8 cellular contexts compared by ENCODE assay signal in the genomic region with DNA sequence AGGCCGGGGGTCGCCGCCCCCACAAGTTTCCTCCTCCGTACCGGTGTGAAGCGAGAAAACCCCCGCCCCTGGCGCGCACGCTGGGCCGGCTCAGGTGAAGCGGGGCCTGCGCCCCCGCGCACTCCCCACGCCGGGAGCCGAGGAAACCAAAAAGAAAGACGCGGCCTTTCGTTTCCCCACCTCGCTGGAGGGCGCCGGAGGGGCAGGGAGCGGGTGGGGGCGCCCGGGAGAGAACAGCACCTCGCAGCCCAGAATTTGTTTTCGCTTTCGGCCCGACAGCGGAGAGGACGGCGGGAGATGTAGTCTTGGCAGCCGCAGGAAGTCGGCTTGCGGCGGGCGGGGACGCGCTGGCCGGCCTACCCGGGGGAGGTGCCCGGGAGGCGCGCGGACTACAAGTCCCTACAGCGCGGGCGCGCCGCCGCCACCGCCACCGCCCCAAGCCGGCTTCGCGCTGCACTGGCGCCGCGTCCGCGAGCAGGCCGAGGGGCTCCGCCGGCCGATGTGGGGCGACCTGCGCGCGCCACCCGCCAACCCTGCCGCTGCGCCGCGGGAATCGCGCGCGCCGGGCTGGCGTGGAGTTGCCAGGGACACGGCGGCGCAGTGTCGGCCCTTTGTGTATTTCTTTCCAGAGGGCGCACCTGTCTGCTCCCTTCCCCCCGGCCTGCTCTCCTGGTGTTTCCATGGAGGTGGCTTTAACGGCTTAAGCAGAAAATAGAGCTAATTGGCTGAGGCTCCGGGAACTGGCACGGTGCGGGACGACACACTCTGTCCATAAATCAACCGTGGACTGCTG. TPM values are rescaled to one million over a fixed set of nuclear protein-coding genes. Genes with fewer than 3 reads are reported as not detected.
DNase-seq lines count a peak whose midpoint lies in the region; ATAC-seq, FAIRE-seq and TF ChIP-seq lines count a peak whose summit lies in the region.

Gene OTUD4 (minus strand): TSS at position 292 of the 793 bp plus-strand sequence. CDS start 616 bp downstream, outside the sequence.

- H3K36me3 ChIP-seq in astrocyte (ENCODE audit: insufficient read depth, low read length) (no peaks in the 10 kb centered on the region), rectal smooth muscle tissue (ENCODE audit: control insufficient read depth, insufficient read depth, low read length) (no peaks in the 10 kb centered on the region), aorta (ENCODE audit: control insufficient read depth in 1 of 2, insufficient read depth in 2 of 2, low read length in 1 of 2) (no peaks in the 10 kb centered on the region)

- H3K27me3 ChIP-seq in astrocyte (ENCODE audit: insufficient read depth, low read length), result no peaks in the 10 kb centered on the region
- no peaks in the 10 kb centered on the region for H3K27me3 ChIP-seq in rectal smooth muscle tissue (ENCODE audit: control insufficient read depth, insufficient read depth, low read length)
- H3K27me3 ChIP-seq in aorta (ENCODE audit: control insufficient read depth in 1 of 2, insufficient read depth in 2 of 2, low read length in 1 of 2), result no peaks in the 10 kb centered on the region

- TF ChIP-seq CTCF in astrocyte (IDR thresholded peaks at IDR 0.05; ENCODE audit: insufficient read depth, low read depth, low read length), result no peak

- H3K27me3 Mint-ChIP-seq in T-helper 2 cell treated with Interferon-gamma antibody and Interleukin-4, amounts not matched to agents 5 μg/mL and 100 μg/mL, for 36 hours (ENCODE audit: low read depth), result no peaks in the 10 kb centered on the region
- H3K27me3 Mint-ChIP-seq in astrocyte (ENCODE audit: low read depth, unreplicated experiment), result no peaks in the 10 kb centered on the region

- H3K9me3 ChIP-seq in astrocyte (ENCODE audit: insufficient read depth, low read depth, low read length), result no peaks in the 10 kb centered on the region
- H3K9me3 ChIP-seq in aorta (ENCODE audit: control insufficient read depth, low read length), result no peaks in the 10 kb centered on the region

- no peaks in the 10 kb centered on the region for H3K9me3 Mint-ChIP-seq in T-helper 2 cell treated with Interferon-gamma antibody and Interleukin-4, amounts not matched to agents 5 μg/mL and 100 μg/mL, for 36 hours
- H3K9me3 Mint-ChIP-seq in astrocyte (ENCODE audit: unreplicated experiment), result no peaks in the 10 kb centered on the region

- FAIRE-seq in astrocyte (lab: Jason Lieb, UNC), result no peak

- H3K4me1 ChIP-seq in astrocyte (ENCODE audit: insufficient read depth, low read length) (peaks cover 16% of the 10 kb centered on the region), rectal smooth muscle tissue (ENCODE audit: control insufficient read depth, insufficient read depth, low read length) (peaks cover 17% of the 10 kb centered on the region), aorta (ENCODE audit: control insufficient read depth in 1 of 2, insufficient read depth in 2 of 2, low read length in 2 of 2) (peaks cover 3 to 4% of the 10 kb centered on the region in 2 donors)

- H3K27ac ChIP-seq in astrocyte (ENCODE audit: low read depth, low read length) (peak within 1 kb of the TSS; percentile 94), rectal smooth muscle tissue (ENCODE audit: low read depth, low read length) (peak within 1 kb of the TSS; percentile 95), aorta (ENCODE audit: low read depth in 1 of 2, low read length in 2 of 2) (peak within 1 kb of the TSS; percentile 62 to 77)

- peak within 1 kb of the TSS; percentile 95 for H2AFZ ChIP-seq in astrocyte (ENCODE audit: low read depth, low read length)

- H3K36me3 Mint-ChIP-seq in T-helper 2 cell treated with Interferon-gamma antibody and Interleukin-4, amounts not matched to agents 5 μg/mL and 100 μg/mL, for 36 hours (ENCODE audit: low read depth), result peaks cover 16% of the 10 kb centered on the region
- no peaks in the 10 kb centered on the region for H3K36me3 Mint-ChIP-seq in astrocyte (ENCODE audit: low read depth, unreplicated experiment)

- peak within 1 kb of the TSS; percentile 90 for H3K4me3 Mint-ChIP-seq in T-helper 2 cell treated with Interferon-gamma antibody and Interleukin-4, amounts not matched to agents 5 μg/mL and 100 μg/mL, for 36 hours
- peak within 1 kb of the TSS; percentile 97 for H3K4me3 Mint-ChIP-seq in astrocyte (ENCODE audit: unreplicated experiment)

- WGBS in aorta, 2 donors, result 0 to 1% methylated on average over 65 to 94 of the region's 94 CpGs

- peak within 1 kb of the TSS; percentile 96 for H3K9ac ChIP-seq in astrocyte (ENCODE audit: low read length)
- peak within 1 kb of the TSS; percentile 51 for H3K9ac ChIP-seq in rectal smooth muscle tissue (ENCODE audit: low read length)

- peak within 1 kb of the TSS; percentile 96 for H3K4me2 ChIP-seq in astrocyte (ENCODE audit: low read length)

- H4K20me1 ChIP-seq in astrocyte (ENCODE audit: insufficient read depth, low read length), result peaks cover 24% of the 10 kb centered on the region

- H3K4me3 ChIP-seq in astrocyte (ENCODE audit: insufficient read depth, low read depth, low read length) (peak within 1 kb of the TSS; percentile 99), rectal smooth muscle tissue (ENCODE audit: low read length) (peak within 1 kb of the TSS; percentile 90), aorta (ENCODE audit: low read length in 2 of 2) (peak within 1 kb of the TSS; percentile 67 to 84)

- intact Hi-C loops in aorta (cut with DNase I), result loop anchor here in 1 of 2 donors (5.0 to 10.0 kb wide), 2 partner anchors 302 to 554 kb away; partner anchors contain the start of gene SMAD1

- H3K27ac Mint-ChIP-seq in T-helper 2 cell treated with Interferon-gamma antibody and Interleukin-4, amounts not matched to agents 5 μg/mL and 100 μg/mL, for 36 hours, result peak within 1 kb of the TSS; percentile 96
- peak within 1 kb of the TSS; percentile 81 for H3K27ac Mint-ChIP-seq in astrocyte (ENCODE audit: unreplicated experiment)

- ATAC-seq in GM18502 (IDR thresholded peaks at IDR 0.05; ENCODE audit: poor library complexity, unreplicated experiment), result peak; percentile 84
- ATAC-seq in HG02970 (IDR thresholded peaks at IDR 0.05; ENCODE audit: low FRiP score, unreplicated experiment), result peak; percentile 88
- peak; percentile 97 for ATAC-seq in aorta (ENCODE audit: low FRiP score)

- DNase-seq in NCI-H1930 (lab: John Stamatoyannopoulos, UW) (peak; percentile 93 to 96), astrocyte (ENCODE audit: low read depth) (peak; percentile 93), hepatic stellate cell (ENCODE audit: low spot score) (peak; percentile 89), aorta (peak; percentile 97 to 98)
- peak; percentile 96 for DNase-seq in T-helper 2 cell treated with Interferon-gamma antibody and Interleukin-4, amounts not matched to agents 5 μg/mL and 100 μg/mL, for 36 hours (ENCODE audit: low spot score)

- H3K4me1 Mint-ChIP-seq in T-helper 2 cell treated with Interferon-gamma antibody and Interleukin-4, amounts not matched to agents 5 μg/mL and 100 μg/mL, for 36 hours (ENCODE audit: low read depth), result peaks cover 26% of the 10 kb centered on the region
- H3K4me1 Mint-ChIP-seq in astrocyte (ENCODE audit: low read depth, unreplicated experiment), result peaks cover 16% of the 10 kb centered on the region

- H3K79me2 ChIP-seq in astrocyte (ENCODE audit: insufficient read depth, low read length), result peaks cover 43% of the 10 kb centered on the region

RNA-seq across cellular contexts. Expression of gene OTUD4, which starts in this region (rescaled TPM):
- total RNA-seq in astrocyte (41.9 and 47.4 TPM in 2 replicates), aorta (10 to 100 TPM; 36.9 to 48.7 TPM)
- polyA plus RNA-seq in aorta, result 1 to 10 TPM; 5.6 to 8.7 TPM

Comparison
In these comparisons a context has a peak if more than half of its experiments do, and no peak if none do; other contexts are left out.
1. Peak in every context shown above with its lines: DNase-seq, ATAC-seq, H3K4me3 ChIP-seq and H3K27ac ChIP-seq.